Comparison of ENCODE assay signal across 1 cellular context in genomic region chr5:95631991-95632675, GRCh38.
A peak's percentile ranks its signal among the peaks of the same experiment; 100 is the strongest.
TF ChIP-seq lines count a peak whose summit lies in the region.

No MANE protein-coding gene starts in this region.

TF ChIP-seq in GM12878, 131 proteins besides CTCF, POLR2A, EP300 and RAD21 (continued from another document):
- TF ChIP-seq, protein P1, sequence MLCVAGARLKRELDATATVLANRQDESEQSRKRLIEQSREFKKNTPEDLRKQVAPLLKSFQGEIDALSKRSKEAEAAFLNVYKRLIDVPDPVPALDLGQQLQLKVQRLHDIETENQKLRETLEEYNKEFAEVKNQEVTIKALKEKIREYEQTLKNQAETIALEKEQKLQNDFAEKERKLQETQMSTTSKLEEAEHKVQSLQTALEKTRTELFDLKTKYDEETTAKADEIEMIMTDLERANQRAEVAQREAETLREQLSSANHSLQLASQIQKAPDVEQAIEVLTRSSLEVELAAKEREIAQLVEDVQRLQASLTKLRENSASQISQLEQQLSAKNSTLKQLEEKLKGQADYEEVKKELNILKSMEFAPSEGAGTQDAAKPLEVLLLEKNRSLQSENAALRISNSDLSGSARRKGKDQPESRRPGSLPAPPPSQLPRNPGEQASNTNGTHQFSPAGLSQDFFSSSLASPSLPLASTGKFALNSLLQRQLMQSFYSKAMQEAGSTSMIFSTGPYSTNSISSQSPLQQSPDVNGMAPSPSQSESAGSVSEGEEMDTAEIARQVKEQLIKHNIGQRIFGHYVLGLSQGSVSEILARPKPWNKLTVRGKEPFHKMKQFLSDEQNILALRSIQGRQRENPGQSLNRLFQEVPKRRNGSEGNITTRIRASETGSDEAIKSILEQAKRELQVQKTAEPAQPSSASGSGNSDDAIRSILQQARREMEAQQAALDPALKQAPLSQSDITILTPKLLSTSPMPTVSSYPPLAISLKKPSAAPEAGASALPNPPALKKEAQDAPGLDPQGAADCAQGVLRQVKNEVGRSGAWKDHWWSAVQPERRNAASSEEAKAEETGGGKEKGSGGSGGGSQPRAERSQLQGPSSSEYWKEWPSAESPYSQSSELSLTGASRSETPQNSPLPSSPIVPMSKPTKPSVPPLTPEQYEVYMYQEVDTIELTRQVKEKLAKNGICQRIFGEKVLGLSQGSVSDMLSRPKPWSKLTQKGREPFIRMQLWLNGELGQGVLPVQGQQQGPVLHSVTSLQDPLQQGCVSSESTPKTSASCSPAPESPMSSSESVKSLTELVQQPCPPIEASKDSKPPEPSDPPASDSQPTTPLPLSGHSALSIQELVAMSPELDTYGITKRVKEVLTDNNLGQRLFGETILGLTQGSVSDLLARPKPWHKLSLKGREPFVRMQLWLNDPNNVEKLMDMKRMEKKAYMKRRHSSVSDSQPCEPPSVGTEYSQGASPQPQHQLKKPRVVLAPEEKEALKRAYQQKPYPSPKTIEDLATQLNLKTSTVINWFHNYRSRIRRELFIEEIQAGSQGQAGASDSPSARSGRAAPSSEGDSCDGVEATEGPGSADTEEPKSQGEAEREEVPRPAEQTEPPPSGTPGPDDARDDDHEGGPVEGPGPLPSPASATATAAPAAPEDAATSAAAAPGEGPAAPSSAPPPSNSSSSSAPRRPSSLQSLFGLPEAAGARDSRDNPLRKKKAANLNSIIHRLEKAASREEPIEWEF (IDR thresholded peaks at IDR 0.05; ENCODE audit: insufficient replicate concordance, low read depth, low read length) = no peak
- TF ChIP-seq GABPA (IDR thresholded peaks at IDR 0.05; ENCODE audit: low read depth) (peak; percentile 86), RAD51 (IDR thresholded peaks at IDR 0.05) (0 out of 2 replicates have a peak, but pooled peaks have one; percentile 12), CREB1 (IDR thresholded peaks at IDR 0.05; ENCODE audit: low read depth) (peak; percentile 57; the same call in 1 of the 2 replicates), SIX5 (IDR thresholded peaks at IDR 0.05; ENCODE audit: low read depth, low read length, severe bottlenecking) (peak; percentile 56), TCF3 (IDR thresholded peaks at IDR 0.05; ENCODE audit: borderline replicate concordance, insufficient read depth, low read depth, low read length) (no peak), YY1 (IDR thresholded peaks at IDR 0.05; ENCODE audit: low read depth, low read length) (0 out of 2 replicates have a peak, but pooled peaks have one; percentile 40), USF1 (IDR thresholded peaks at IDR 0.05; ENCODE audit: borderline replicate concordance, extremely low read length, insufficient read depth, low read depth, low read length) (peak; percentile 21), HCFC1 (IDR thresholded peaks at IDR 0.05; ENCODE audit: low read length) (peak; percentile 35; the same call in 1 of the 2 replicates)
- TF ChIP-seq, protein P2, sequence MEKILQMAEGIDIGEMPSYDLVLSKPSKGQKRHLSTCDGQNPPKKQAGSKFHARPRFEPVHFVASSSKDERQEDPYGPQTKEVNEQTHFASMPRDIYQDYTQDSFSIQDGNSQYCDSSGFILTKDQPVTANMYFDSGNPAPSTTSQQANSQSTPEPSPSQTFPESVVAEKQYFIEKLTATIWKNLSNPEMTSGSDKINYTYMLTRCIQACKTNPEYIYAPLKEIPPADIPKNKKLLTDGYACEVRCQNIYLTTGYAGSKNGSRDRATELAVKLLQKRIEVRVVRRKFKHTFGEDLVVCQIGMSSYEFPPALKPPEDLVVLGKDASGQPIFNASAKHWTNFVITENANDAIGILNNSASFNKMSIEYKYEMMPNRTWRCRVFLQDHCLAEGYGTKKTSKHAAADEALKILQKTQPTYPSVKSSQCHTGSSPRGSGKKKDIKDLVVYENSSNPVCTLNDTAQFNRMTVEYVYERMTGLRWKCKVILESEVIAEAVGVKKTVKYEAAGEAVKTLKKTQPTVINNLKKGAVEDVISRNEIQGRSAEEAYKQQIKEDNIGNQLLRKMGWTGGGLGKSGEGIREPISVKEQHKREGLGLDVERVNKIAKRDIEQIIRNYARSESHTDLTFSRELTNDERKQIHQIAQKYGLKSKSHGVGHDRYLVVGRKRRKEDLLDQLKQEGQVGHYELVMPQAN (conservative IDR thresholded peaks at IDR 0.05) = no peak
- TF ChIP-seq, protein P3, sequence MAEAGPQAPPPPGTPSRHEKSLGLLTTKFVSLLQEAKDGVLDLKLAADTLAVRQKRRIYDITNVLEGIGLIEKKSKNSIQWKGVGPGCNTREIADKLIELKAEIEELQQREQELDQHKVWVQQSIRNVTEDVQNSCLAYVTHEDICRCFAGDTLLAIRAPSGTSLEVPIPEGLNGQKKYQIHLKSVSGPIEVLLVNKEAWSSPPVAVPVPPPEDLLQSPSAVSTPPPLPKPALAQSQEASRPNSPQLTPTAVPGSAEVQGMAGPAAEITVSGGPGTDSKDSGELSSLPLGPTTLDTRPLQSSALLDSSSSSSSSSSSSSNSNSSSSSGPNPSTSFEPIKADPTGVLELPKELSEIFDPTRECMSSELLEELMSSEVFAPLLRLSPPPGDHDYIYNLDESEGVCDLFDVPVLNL (IDR thresholded peaks at IDR 0.05; ENCODE audit: low read depth, low read length) = no peak
- TF ChIP-seq, protein P4, sequence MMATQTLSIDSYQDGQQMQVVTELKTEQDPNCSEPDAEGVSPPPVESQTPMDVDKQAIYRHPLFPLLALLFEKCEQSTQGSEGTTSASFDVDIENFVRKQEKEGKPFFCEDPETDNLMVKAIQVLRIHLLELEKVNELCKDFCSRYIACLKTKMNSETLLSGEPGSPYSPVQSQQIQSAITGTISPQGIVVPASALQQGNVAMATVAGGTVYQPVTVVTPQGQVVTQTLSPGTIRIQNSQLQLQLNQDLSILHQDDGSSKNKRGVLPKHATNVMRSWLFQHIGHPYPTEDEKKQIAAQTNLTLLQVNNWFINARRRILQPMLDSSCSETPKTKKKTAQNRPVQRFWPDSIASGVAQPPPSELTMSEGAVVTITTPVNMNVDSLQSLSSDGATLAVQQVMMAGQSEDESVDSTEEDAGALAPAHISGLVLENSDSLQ (IDR thresholded peaks at IDR 0.05) = peak; percentile 67; the same call in 1 of the 2 replicates
